In the genomic region with DNA sequence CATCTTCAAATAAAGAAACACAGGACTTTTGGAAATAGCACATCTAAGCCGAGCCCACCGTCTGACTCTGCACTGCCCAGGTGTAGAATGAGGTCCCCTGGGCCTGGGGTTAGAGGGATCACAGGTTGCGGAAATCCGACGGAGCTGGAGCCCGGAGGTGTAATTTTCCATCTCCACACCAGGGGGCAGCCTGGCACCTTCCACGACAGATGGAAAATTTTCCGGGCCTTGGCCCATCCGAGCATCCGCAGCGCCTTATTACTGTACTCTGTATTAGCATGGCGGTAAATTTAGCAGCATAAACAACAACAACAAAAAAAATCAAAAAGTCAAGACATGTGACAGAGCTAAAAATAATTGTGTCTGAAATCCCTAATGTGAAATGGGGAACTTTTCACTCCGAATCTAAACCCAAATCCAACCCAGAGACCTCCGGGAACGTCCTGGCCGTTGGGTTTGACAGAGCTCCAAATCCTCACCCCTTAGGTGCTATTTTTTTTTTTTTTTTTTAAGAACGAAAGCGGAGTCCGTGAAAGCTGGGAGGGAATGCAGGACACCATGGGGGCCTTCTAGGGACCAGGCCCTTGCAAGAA, we compare ENCODE assay signal across 1 cellular context.
A peak's percentile ranks its signal among the peaks of the same experiment; 100 is the strongest.
TF ChIP-seq lines count a peak whose summit lies in the region.

No MANE protein-coding gene starts in this region.

TF ChIP-seq in HepG2, 621 proteins besides CTCF, POLR2A, EP300 and RAD21 (continued from another document):
- TF ChIP-seq, protein P1, sequence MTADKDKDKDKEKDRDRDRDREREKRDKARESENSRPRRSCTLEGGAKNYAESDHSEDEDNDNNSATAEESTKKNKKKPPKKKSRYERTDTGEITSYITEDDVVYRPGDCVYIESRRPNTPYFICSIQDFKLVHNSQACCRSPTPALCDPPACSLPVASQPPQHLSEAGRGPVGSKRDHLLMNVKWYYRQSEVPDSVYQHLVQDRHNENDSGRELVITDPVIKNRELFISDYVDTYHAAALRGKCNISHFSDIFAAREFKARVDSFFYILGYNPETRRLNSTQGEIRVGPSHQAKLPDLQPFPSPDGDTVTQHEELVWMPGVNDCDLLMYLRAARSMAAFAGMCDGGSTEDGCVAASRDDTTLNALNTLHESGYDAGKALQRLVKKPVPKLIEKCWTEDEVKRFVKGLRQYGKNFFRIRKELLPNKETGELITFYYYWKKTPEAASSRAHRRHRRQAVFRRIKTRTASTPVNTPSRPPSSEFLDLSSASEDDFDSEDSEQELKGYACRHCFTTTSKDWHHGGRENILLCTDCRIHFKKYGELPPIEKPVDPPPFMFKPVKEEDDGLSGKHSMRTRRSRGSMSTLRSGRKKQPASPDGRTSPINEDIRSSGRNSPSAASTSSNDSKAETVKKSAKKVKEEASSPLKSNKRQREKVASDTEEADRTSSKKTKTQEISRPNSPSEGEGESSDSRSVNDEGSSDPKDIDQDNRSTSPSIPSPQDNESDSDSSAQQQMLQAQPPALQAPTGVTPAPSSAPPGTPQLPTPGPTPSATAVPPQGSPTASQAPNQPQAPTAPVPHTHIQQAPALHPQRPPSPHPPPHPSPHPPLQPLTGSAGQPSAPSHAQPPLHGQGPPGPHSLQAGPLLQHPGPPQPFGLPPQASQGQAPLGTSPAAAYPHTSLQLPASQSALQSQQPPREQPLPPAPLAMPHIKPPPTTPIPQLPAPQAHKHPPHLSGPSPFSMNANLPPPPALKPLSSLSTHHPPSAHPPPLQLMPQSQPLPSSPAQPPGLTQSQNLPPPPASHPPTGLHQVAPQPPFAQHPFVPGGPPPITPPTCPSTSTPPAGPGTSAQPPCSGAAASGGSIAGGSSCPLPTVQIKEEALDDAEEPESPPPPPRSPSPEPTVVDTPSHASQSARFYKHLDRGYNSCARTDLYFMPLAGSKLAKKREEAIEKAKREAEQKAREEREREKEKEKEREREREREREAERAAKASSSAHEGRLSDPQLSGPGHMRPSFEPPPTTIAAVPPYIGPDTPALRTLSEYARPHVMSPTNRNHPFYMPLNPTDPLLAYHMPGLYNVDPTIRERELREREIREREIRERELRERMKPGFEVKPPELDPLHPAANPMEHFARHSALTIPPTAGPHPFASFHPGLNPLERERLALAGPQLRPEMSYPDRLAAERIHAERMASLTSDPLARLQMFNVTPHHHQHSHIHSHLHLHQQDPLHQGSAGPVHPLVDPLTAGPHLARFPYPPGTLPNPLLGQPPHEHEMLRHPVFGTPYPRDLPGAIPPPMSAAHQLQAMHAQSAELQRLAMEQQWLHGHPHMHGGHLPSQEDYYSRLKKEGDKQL (CRISPR knock-in tag; IDR thresholded peaks at IDR 0.05; ENCODE audit: low read depth): no peak
- TF ChIP-seq ISX (CRISPR knock-in tag; conservative IDR thresholded peaks at IDR 0.05) (no peak), CHCHD3 (CRISPR knock-in tag; IDR thresholded peaks at IDR 0.05) (no peak), KDM2A (CRISPR knock-in tag; IDR thresholded peaks at IDR 0.05; ENCODE audit: borderline replicate concordance, low read depth) (peak; percentile 39; the same call in 1 of the 2 replicates), ZFX (CRISPR knock-in tag; IDR thresholded peaks at IDR 0.05; ENCODE audit: low read depth) (peak; percentile 27; the same call in 1 of the 2 replicates), SMC3 (IDR thresholded peaks at IDR 0.05; ENCODE audit: low read length) (peak; percentile 82), GABPA (IDR thresholded peaks at IDR 0.05; ENCODE audit: low read depth, low read length) (no peak), GABPA (CRISPR knock-in tag; IDR thresholded peaks at IDR 0.05; ENCODE audit: low read depth) (peak; percentile 33; the same call in 1 of the 2 replicates), MTA3 (CRISPR knock-in tag; IDR thresholded peaks at IDR 0.05) (no peak), STAG1 (CRISPR knock-in tag; IDR thresholded peaks at IDR 0.05) (peak; percentile 86), ZNF557 (CRISPR knock-in tag; IDR thresholded peaks at IDR 0.05) (no peak)
- TF ChIP-seq, protein P2, sequence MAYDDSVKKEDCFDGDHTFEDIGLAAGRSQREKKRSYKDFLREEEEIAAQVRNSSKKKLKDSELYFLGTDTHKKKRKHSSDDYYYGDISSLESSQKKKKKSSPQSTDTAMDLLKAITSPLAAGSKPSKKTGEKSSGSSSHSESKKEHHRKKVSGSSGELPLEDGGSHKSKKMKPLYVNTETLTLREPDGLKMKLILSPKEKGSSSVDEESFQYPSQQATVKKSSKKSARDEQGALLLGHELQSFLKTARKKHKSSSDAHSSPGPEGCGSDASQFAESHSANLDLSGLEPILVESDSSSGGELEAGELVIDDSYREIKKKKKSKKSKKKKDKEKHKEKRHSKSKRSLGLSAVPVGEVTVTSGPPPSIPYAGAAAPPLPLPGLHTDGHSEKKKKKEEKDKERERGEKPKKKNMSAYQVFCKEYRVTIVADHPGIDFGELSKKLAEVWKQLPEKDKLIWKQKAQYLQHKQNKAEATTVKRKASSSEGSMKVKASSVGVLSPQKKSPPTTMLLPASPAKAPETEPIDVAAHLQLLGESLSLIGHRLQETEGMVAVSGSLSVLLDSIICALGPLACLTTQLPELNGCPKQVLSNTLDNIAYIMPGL (CRISPR knock-in tag; IDR thresholded peaks at IDR 0.05; ENCODE audit: borderline replicate concordance in 1 of 2, low read depth in 1 of 2): peak in 1 of 2 experiments; percentile 20; a peak in 1 of 4 replicates
- TF ChIP-seq, protein P3, sequence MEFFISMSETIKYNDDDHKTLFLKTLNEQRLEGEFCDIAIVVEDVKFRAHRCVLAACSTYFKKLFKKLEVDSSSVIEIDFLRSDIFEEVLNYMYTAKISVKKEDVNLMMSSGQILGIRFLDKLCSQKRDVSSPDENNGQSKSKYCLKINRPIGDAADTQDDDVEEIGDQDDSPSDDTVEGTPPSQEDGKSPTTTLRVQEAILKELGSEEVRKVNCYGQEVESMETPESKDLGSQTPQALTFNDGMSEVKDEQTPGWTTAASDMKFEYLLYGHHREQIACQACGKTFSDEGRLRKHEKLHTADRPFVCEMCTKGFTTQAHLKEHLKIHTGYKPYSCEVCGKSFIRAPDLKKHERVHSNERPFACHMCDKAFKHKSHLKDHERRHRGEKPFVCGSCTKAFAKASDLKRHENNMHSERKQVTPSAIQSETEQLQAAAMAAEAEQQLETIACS (CRISPR knock-in tag; IDR thresholded peaks at IDR 0.05): no peak
